Comparison of ENCODE assay signal across 2 cellular contexts in genomic region chr12:53286448-53286847, GRCh38.
TF ChIP-seq lines count a peak whose summit lies in the region.

No MANE protein-coding gene starts in this region.

TF ChIP-seq in IMR-90, 13 proteins besides CTCF, POLR2A, EP300 and RAD21:
- no peak for TF ChIP-seq CHD1 (IDR thresholded peaks at IDR 0.05; ENCODE audit: low read depth, low read length)
- TF ChIP-seq, protein P1, sequence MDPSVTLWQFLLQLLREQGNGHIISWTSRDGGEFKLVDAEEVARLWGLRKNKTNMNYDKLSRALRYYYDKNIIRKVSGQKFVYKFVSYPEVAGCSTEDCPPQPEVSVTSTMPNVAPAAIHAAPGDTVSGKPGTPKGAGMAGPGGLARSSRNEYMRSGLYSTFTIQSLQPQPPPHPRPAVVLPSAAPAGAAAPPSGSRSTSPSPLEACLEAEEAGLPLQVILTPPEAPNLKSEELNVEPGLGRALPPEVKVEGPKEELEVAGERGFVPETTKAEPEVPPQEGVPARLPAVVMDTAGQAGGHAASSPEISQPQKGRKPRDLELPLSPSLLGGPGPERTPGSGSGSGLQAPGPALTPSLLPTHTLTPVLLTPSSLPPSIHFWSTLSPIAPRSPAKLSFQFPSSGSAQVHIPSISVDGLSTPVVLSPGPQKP (IDR thresholded peaks at IDR 0.05; ENCODE audit: borderline replicate concordance, low read depth, low read length) = no peak
- no peak for TF ChIP-seq MAFK (IDR thresholded peaks at IDR 0.05; ENCODE audit: low read depth, low read length)
- TF ChIP-seq MXI1 (IDR thresholded peaks at IDR 0.05; ENCODE audit: borderline replicate concordance, low read depth, low read length) = no peak
- no peak for TF ChIP-seq RCOR1 (IDR thresholded peaks at IDR 0.05; ENCODE audit: insufficient replicate concordance, low read length)
- no peak for TF ChIP-seq FOS (IDR thresholded peaks at IDR 0.05; ENCODE audit: low read depth, low read length)
- no peak for TF ChIP-seq MAZ (IDR thresholded peaks at IDR 0.05; ENCODE audit: borderline replicate concordance, low read depth, low read length)
- TF ChIP-seq BHLHE40 (IDR thresholded peaks at IDR 0.05; ENCODE audit: low read depth, low read length) = no peak
- no peak for TF ChIP-seq NFE2L2 (IDR thresholded peaks at IDR 0.05; ENCODE audit: low read depth, low read length)
- TF ChIP-seq RFX5 (IDR thresholded peaks at IDR 0.05; ENCODE audit: low read depth, low read length) = no peak
- TF ChIP-seq SMC3 (IDR thresholded peaks at IDR 0.05; ENCODE audit: low read depth, low read length) = no peak

TF ChIP-seq in endothelial cell of umbilical vein, 7 proteins besides CTCF, POLR2A, EP300 and RAD21:
- TF ChIP-seq POLR2AphosphoS5 (IDR thresholded peaks at IDR 0.05; ENCODE audit: insufficient read depth, low read depth, low read length) (no peak), FOS (IDR thresholded peaks at IDR 0.05; ENCODE audit: borderline replicate concordance, insufficient read depth, low read length) (no peak)
